ENCODE assay signal across 15 cellular contexts in genomic region chr9:109286981-109287380, GRCh38. TPM values are rescaled to one million over a fixed set of nuclear protein-coding genes. Genes with fewer than 3 reads are reported as not detected.
A peak's percentile ranks its signal among the peaks of the same experiment; 100 is the strongest.
DNase-seq lines count a peak whose midpoint lies in the region; ATAC-seq and TF ChIP-seq lines count a peak whose summit lies in the region.
"Had no signal": no experiment of that assay in that cellular context is flagged by ENCODE, and none has a peak within 500 bp of the region (broad histone marks: within the 10 kb centered on the region; RNA-seq: fewer than 3 reads in every experiment).

No MANE protein-coding gene starts in this region.

- TF ChIP-seq POLR2A in gastrocnemius medialis (IDR thresholded peaks at IDR 0.05), result no peak

- CTCF ChIA-PET in PC-9 (lab: Charles Lee), result no interaction called here

- ATAC-seq in gastrocnemius medialis (peak; percentile 77 to 85), GM19328 (IDR thresholded peaks at IDR 0.05; ENCODE audit: unreplicated experiment) (no peak), omental fat pad (ENCODE audit: low FRiP score) (no peak)
- ATAC-seq: activated T-helper 17 cell treated with anti-CD3 and anti-CD28 coated beads, Interleukin-2, amount 50 U/mL, for 72 hours had no signal

- TF ChIP-seq CTCF in PC-9 (conservative IDR thresholded peaks at IDR 0.05) (no peak), foreskin fibroblast (IDR thresholded peaks at IDR 0.05; ENCODE audit: low read depth, low read length) (no peak), gastrocnemius medialis (IDR thresholded peaks at IDR 0.05 in 4 of 5, conservative IDR thresholded peaks at IDR 0.05 in 1 of 5) (no peak), omental fat pad (IDR thresholded peaks at IDR 0.05) (no peak)

- intact Hi-C loops in PC-9 (cut with micrococcal nuclease; ENCODE audit: unreplicated experiment) (no loop called here), gastrocnemius medialis (cut with DNase I; ENCODE audit: low total_unique reads) (no loop called here)

- H3K27me3 ChIP-seq in PC-9 (ENCODE audit: insufficient read depth, low read depth) (no peaks in the 10 kb centered on the region), gastrocnemius medialis (no peaks in the 10 kb centered on the region)
- H3K27me3 ChIP-seq: SJCRH30 had no signal

- POLR2A ChIA-PET in PC-9 (lab: Charles Lee; ENCODE audit: unreplicated experiment), result no interaction called here

- H3K9me3 ChIP-seq in PC-9 (ENCODE audit: insufficient read depth, low read depth) (no peaks in the 10 kb centered on the region), gastrocnemius medialis (no peaks in the 10 kb centered on the region)
- H3K9me3 ChIP-seq: SJCRH30 had no signal

- H3K4me1 ChIP-seq in PC-9 (replicated peaks; ENCODE audit: insufficient read depth) (peaks cover 32% of the 10 kb centered on the region), gastrocnemius medialis (peaks cover 7 to 15% of the 10 kb centered on the region in 2 donors)
- H3K4me1 ChIP-seq: SJCRH30 had no signal

- peak; percentile 88 for DNase-seq in EH (ENCODE audit: low read depth)
- DNase-seq in PC-9, result no peak
- DNase-seq in foreskin fibroblast, result peak; percentile 4 to 10
- peak in 1 of 2 donors; percentile 36 for DNase-seq in gastrocnemius medialis
- DNase-seq in omental fat pad (ENCODE audit: low spot score), result no peak
- no peak for DNase-seq in NCI-H1048 (lab: John Stamatoyannopoulos, UW)
- DNase-seq: NCI-H187; NCI-H524; occipital lobe; SJCRH30; stimulated activated CD4-positive, alpha-beta T cell treated with anti-CD3 and anti-CD28 coated beads, Interleukin-4, amount 100 ng/mL, for 4 hours; stimulated activated CD8-positive, alpha-beta memory T cell treated with anti-CD3 and anti-CD28 coated beads, Interleukin-4, amount 100 ng/mL, for 48 hours had no signal

- no peaks in the 10 kb centered on the region for H4K20me1 ChIP-seq in PC-9 (ENCODE audit: insufficient read depth)

- H3K4me3 ChIP-seq in PC-9 (no peak overlapping the region), foreskin fibroblast (ENCODE audit: low read depth in 1 of 2, low read length in 2 of 2) (no peak overlapping the region), gastrocnemius medialis (no peak overlapping the region)
- H3K4me3 ChIP-seq: SJCRH30, skin epidermis had no signal

- in situ Hi-C loops in gastrocnemius medialis (cut with MboI; ENCODE audit: low sequenced_read_pairs in 4 of 4), result no loop called here

- BruUV-seq in PC-9 (replicated peaks; lab: Mats Ljungman, UMichigan), result no TSS peak

- no peaks in the 10 kb centered on the region for H3K9me2 ChIP-seq in PC-9 (ENCODE audit: insufficient read depth)

- peaks cover 18% of the 10 kb centered on the region for H3K79me2 ChIP-seq in PC-9 (ENCODE audit: low read depth)

- H2AFZ ChIP-seq in PC-9, result no peak overlapping the region

- H3K27ac ChIP-seq in PC-9 (peak overlapping the region; percentile 61), gastrocnemius medialis (peak overlapping the region; percentile 9 to 76 (median 63))
- H3K27ac ChIP-seq: SJCRH30, skin epidermis had no signal

- peak overlapping the region; percentile 9; the same call in 1 of the 2 replicates for H3K4me2 ChIP-seq in PC-9

- H3K36me3 ChIP-seq in PC-9 (ENCODE audit: low read depth) (no peaks in the 10 kb centered on the region), gastrocnemius medialis (no peaks in the 10 kb centered on the region)
- H3K36me3 ChIP-seq: SJCRH30 had no signal

- no peaks in the 10 kb centered on the region; the same call in 1 of the 2 replicates for H3F3A ChIP-seq in PC-9 (ENCODE audit: insufficient read depth, low read depth)

RNA-seq across cellular contexts. Expression of gene EPB41L4B, which starts 33.9 kb away (rescaled TPM):
- total RNA-seq in PC-9 (2021) (4.2 and 5.0 TPM in 2 replicates), gastrocnemius medialis (1 to 10 TPM; 3.8 to 6.9 (median 6.1) TPM), omental fat pad (10 to 100 TPM in 3 of 4 donors, 1 to 10 TPM in 1; 6.3 to 47.7 (median 33.6) TPM)

Comparison
In these comparisons a context has a peak if more than half of its experiments do, and no peak if none do; other contexts are left out.
1. DNase-seq: peak in EH (single experiment) and foreskin fibroblast (2 of 2); none in PC-9 (0 of 2), omental fat pad (single experiment) and NCI-H1048 (single experiment).
2. ATAC-seq: peak in gastrocnemius medialis (2 of 2); none in GM19328 (single experiment) and omental fat pad (single experiment).